Comparison of ENCODE assay signal across 2 cellular contexts in genomic region chr6:68235192-68235812, GRCh38.
TF ChIP-seq lines count a peak whose summit lies in the region.

No MANE protein-coding gene starts in this region.

TF ChIP-seq in GM23338, 12 proteins besides CTCF, POLR2A, EP300 and RAD21 (continued from another document):
- TF ChIP-seq REST (IDR thresholded peaks at IDR 0.05; ENCODE audit: unreplicated experiment) (no peak), ZNF114 (CRISPR knock-in tag; IDR thresholded peaks at IDR 0.05) (no peak), JUNB (IDR thresholded peaks at IDR 0.05; ENCODE audit: unreplicated experiment) (no peak)

TF ChIP-seq in GM12878, 131 proteins besides CTCF, POLR2A, EP300 and RAD21 (continued from another document):
- no peak for TF ChIP-seq ZBTB40 (IDR thresholded peaks at IDR 0.05; ENCODE audit: borderline replicate concordance)
- TF ChIP-seq ZNF207 (IDR thresholded peaks at IDR 0.05; ENCODE audit: borderline replicate concordance) = no peak
- 0 out of 2 replicates have a peak, but pooled peaks have one; percentile 19 for TF ChIP-seq RUNX3 (IDR thresholded peaks at IDR 0.05; ENCODE audit: low read length)
- TF ChIP-seq TARDBP (IDR thresholded peaks at IDR 0.05; ENCODE audit: borderline replicate concordance) = no peak
- TF ChIP-seq BCL3 (IDR thresholded peaks at IDR 0.05; ENCODE audit: borderline replicate concordance, insufficient read depth, low read depth, low read length, poor library complexity, severe bottlenecking) = no peak
TF ChIP-seq in GM12878: peak in this region for 3.
